In the genomic region with DNA sequence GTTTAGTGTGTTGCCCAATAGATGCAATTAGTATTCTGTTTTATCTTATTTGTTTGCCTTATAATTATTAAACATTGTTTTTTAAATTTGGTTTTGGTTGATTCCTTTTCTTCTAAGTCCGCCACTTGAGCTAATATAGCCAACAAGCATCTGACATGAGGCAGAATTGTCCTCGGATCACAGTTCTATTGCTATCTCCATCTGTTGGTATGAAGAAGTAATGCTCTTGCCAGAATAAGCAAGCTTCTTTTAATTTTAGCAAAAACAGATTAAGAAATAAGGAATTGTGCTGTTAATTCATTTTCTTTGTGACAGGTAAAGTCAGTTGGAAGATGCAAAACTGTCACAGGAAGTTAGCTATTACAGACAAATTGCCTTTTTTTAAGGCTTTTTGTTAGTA, we compare ENCODE assay signal across 14 cellular contexts. TPM values are rescaled to one million over a fixed set of nuclear protein-coding genes. Genes with fewer than 3 reads are reported as not detected.
DNase-seq lines count a peak whose midpoint lies in the region; ATAC-seq and TF ChIP-seq lines count a peak whose summit lies in the region.
"Had no signal": no experiment of that assay in that cellular context is flagged by ENCODE, and none has a peak within 500 bp of the region (broad histone marks: within the 10 kb centered on the region; RNA-seq: fewer than 3 reads in every experiment).

No MANE protein-coding gene starts in this region.

- H3K9me3 Mint-ChIP-seq in WTC11, result peaks cover 7% of the 10 kb centered on the region
- H3K9me3 Mint-ChIP-seq: CD14-positive monocyte had no signal

- H4K20me1 ChIP-seq in hepatocyte (ENCODE audit: insufficient read depth, poor library complexity, severe bottlenecking), result no peaks in the 10 kb centered on the region

- no peak for TF ChIP-seq POLR2A in esophagus muscularis mucosa (IDR thresholded peaks at IDR 0.05; ENCODE audit: low read depth)

- H3K27me3 ChIP-seq in AG04450 (ENCODE audit: control insufficient read depth, insufficient read depth, low read length) (no peaks in the 10 kb centered on the region), hepatocyte (no peaks in the 10 kb centered on the region), tibial artery (no peaks in the 10 kb centered on the region), esophagus muscularis mucosa (no peaks in the 10 kb centered on the region)
- H3K27me3 ChIP-seq: body of pancreas, esophagus squamous epithelium had no signal

- no peak overlapping the region for H3K4me3 Mint-ChIP-seq in WTC11
- H3K4me3 Mint-ChIP-seq: CD14-positive monocyte had no signal

- H3K9me3 ChIP-seq in AG04450 (ENCODE audit: control insufficient read depth, insufficient read depth, low read length) (no peaks in the 10 kb centered on the region), hepatocyte (ENCODE audit: low read depth) (no peaks in the 10 kb centered on the region), tibial artery (no peaks in the 10 kb centered on the region), esophagus muscularis mucosa (no peaks in the 10 kb centered on the region)
- H3K9me3 ChIP-seq: body of pancreas, esophagus squamous epithelium had no signal

- TF ChIP-seq CTCF in AG04450 (IDR thresholded peaks at IDR 0.05; ENCODE audit: low read depth, low read length) (peak; percentile 39), WTC11 (IDR thresholded peaks at IDR 0.05) (no peak), hepatocyte (IDR thresholded peaks at IDR 0.05; ENCODE audit: poor library complexity) (peak; percentile 19), tibial artery (IDR thresholded peaks at IDR 0.05) (no peak), esophagus muscularis mucosa (IDR thresholded peaks at IDR 0.05) (no peak)

- no peak for TF ChIP-seq EP300 in esophagus muscularis mucosa (IDR thresholded peaks at IDR 0.05)

- no peaks in the 10 kb centered on the region for H3K79me2 ChIP-seq in hepatocyte

- ATAC-seq in WTC11 (peak; percentile 46), GM21515 (IDR thresholded peaks at IDR 0.05; ENCODE audit: unreplicated experiment) (no peak)
- ATAC-seq: body of pancreas had no signal

- DNase-seq in AG04450 (ENCODE audit: low read depth, low spot score) (no peak), HCEC 1CT (peak; percentile 24), WTC11 (ENCODE audit: low spot score) (no peak), hepatocyte (ENCODE audit: low spot score) (no peak), tibial artery (no peak), esophagus muscularis mucosa (ENCODE audit: extremely low spot score) (no peak), hepatic stellate cell (ENCODE audit: low spot score) (no peak)
- DNase-seq: activated T-cell treated with anti-CD3 and anti-CD28 coated beads for 4 hours, body of pancreas, esophagus squamous epithelium, NCI-H2081 treated with DMSO at 0.1 percent for 48 hours had no signal

- no peaks in the 10 kb centered on the region for H3K9me2 ChIP-seq in hepatocyte (replicated peaks; ENCODE audit: insufficient read depth)

- H3K4me3 ChIP-seq in AG04450 (ENCODE audit: low read depth, low read length) (no peak overlapping the region), hepatocyte (no peak overlapping the region), tibial artery (no peak overlapping the region), esophagus muscularis mucosa (no peak overlapping the region)
- H3K4me3 ChIP-seq: body of pancreas, esophagus squamous epithelium had no signal

- no peak overlapping the region for H2AFZ ChIP-seq in hepatocyte

- H3K27me3 Mint-ChIP-seq in WTC11 (ENCODE audit: low read depth), result no peaks in the 10 kb centered on the region

- H3K27ac ChIP-seq in AG04450 (ENCODE audit: low read depth, low read length) (no peak overlapping the region), hepatocyte (no peak overlapping the region), tibial artery (no peak overlapping the region), esophagus muscularis mucosa (replicated peaks in 1 of 4) (no peak overlapping the region)
- H3K27ac ChIP-seq: body of pancreas, esophagus squamous epithelium, RWPE1 had no signal

- no peak overlapping the region for H3K27ac Mint-ChIP-seq in WTC11
- H3K27ac Mint-ChIP-seq: CD14-positive monocyte had no signal

- H3K36me3 ChIP-seq in hepatocyte (replicated peaks; ENCODE audit: insufficient read depth, low read depth), result no peaks in the 10 kb centered on the region
- no peaks in the 10 kb centered on the region for H3K36me3 ChIP-seq in tibial artery
- no peaks in the 10 kb centered on the region for H3K36me3 ChIP-seq in esophagus muscularis mucosa
- H3K36me3 ChIP-seq: esophagus squamous epithelium had no signal

- intact Hi-C loops in tibial artery (cut with DNase I; ENCODE audit: low total_unique reads) (no loop called here), esophagus muscularis mucosa (cut with DNase I) (no loop called here)

- POLR2A ChIA-PET in AG04450 (lab: Yijun Ruan, JAX) (no interaction called here), WTC11 (lab: Charles Lee) (no interaction called here)

- CTCF ChIA-PET in AG04450 (lab: Charles Lee), result interaction anchor here (0.5 to 3.3 kb wide), 6 partner anchors 11 to 597 kb away, joined by 4 to 20 read pairs (median 6); no protein-coding TSS in a partner anchor
- CTCF ChIA-PET in WTC11 (lab: Charles Lee), result interaction anchor here (0.6 to 2.8 kb wide), 13 partner anchors 8 to 597 kb away, joined by 3 to 13 read pairs (median 4); partner anchors contain the start of genes R3HDM1 and ZRANB3

- peaks cover 39% of the 10 kb centered on the region for H3K4me1 Mint-ChIP-seq in WTC11

- WGBS in hepatocyte (ENCODE audit: low lambda C conversion rate, missing lambda C conversion rate), result 89% methylated on average over 2 of the region's 2 CpGs
- WGBS in esophagus muscularis mucosa, result 72% methylated on average over 2 of the region's 2 CpGs

- H3K36me3 Mint-ChIP-seq in WTC11, result peaks cover 7% of the 10 kb centered on the region
- H3K36me3 Mint-ChIP-seq: CD14-positive monocyte had no signal

- H3K4me1 ChIP-seq in hepatocyte (ENCODE audit: insufficient read depth) (no peaks in the 10 kb centered on the region), tibial artery (no peaks in the 10 kb centered on the region), esophagus muscularis mucosa (peaks cover 0 to 8% (median 0%) of the 10 kb centered on the region in 4 donors)
- H3K4me1 ChIP-seq: body of pancreas, esophagus squamous epithelium had no signal

- H3K4me2 ChIP-seq in hepatocyte, result no peak overlapping the region

TF ChIP-seq in WTC11, 78 proteins besides CTCF, POLR2A, EP300 and RAD21:
- TF ChIP-seq ELF4 (CRISPR knock-in tag; IDR thresholded peaks at IDR 0.05; ENCODE audit: low read depth) (no peak), ZNF396 (CRISPR knock-in tag; IDR thresholded peaks at IDR 0.05; ENCODE audit: borderline replicate concordance) (no peak), TEAD1 (CRISPR knock-in tag; IDR thresholded peaks at IDR 0.05) (no peak)

RNA-seq across cellular contexts. Expression of gene R3HDM1, which starts 54.3 kb away (rescaled TPM):
- 33.2 and 39.1 TPM in 2 replicates for polyA plus RNA-seq in AG04450 (2011; rRNA removed)
- 20.4 and 28.8 TPM in 2 replicates for polyA minus RNA-seq in AG04450 (2011; rRNA and poly(A)+ RNA removed)
- 58.4 to 60.4 TPM (median 59.9 TPM) in 3 replicates for total RNA-seq in WTC11 (2021)
- total RNA-seq in hepatocyte, result 10.5 and 10.9 TPM in 2 replicates
- polyA plus RNA-seq in hepatocyte, result 9.1 and 10.6 TPM in 2 replicates
- total RNA-seq in esophagus muscularis mucosa, result 10 to 100 TPM; 13.1 to 56.6 (median 19.6) TPM

RNA-seq across cellular contexts. Expression of gene ZRANB3, which starts 54.6 kb away (rescaled TPM):
- 2.8 and 4.0 TPM in 2 replicates for polyA plus RNA-seq in AG04450 (2011; rRNA removed)
- polyA minus RNA-seq in AG04450 (2011; rRNA and poly(A)+ RNA removed), result 1.4 and 3.1 TPM in 2 replicates
- total RNA-seq in WTC11 (2021), result 15.9 to 19.5 TPM (median 18.9 TPM) in 3 replicates
- total RNA-seq in hepatocyte, result 6.9 and 10.4 TPM in 2 replicates
- 3.6 and 4.1 TPM in 2 replicates for polyA plus RNA-seq in hepatocyte
- total RNA-seq in esophagus muscularis mucosa, result 1 to 10 TPM; 1.8 to 4.6 (median 2.9) TPM

Comparison
In these comparisons a context has a peak if more than half of its experiments do, and no peak if none do; other contexts are left out.
1. CTCF ChIP-seq: peak in AG04450 (single experiment) and hepatocyte (single experiment); none in WTC11 (single experiment), tibial artery (0 of 2) and esophagus muscularis mucosa (0 of 3).